ENCODE assay signal across 8 cellular contexts in genomic region chr19:48321622-48322591, GRCh38.
DNase-seq lines count a peak whose midpoint lies in the region; ATAC-seq, FAIRE-seq and TF ChIP-seq lines count a peak whose summit lies in the region.

No MANE protein-coding gene starts in this region.

- H3K27me3 ChIP-seq in HUES6 (ENCODE audit: control insufficient read depth, insufficient read depth, low read length) (no peaks in the 10 kb centered on the region), NT2/D1 (ENCODE audit: insufficient read depth, insufficient read length) (no peaks in the 10 kb centered on the region)

- no peaks in the 10 kb centered on the region for H3K9me3 ChIP-seq in HUES6 (ENCODE audit: control insufficient read depth, insufficient read depth, low read depth, low read length)
- H3K9me3 ChIP-seq in NT2/D1 (ENCODE audit: insufficient read depth, low read length), result no peaks in the 10 kb centered on the region

- H3K4me1 ChIP-seq in HUES6 (ENCODE audit: control insufficient read depth, insufficient read depth, low read length) (peaks cover 29% of the 10 kb centered on the region), NT2/D1 (ENCODE audit: insufficient read depth, insufficient read length) (peaks cover 4% of the 10 kb centered on the region)

- H3K9ac ChIP-seq in HUES6 (ENCODE audit: low read length) (peak overlapping the region; percentile 63), NT2/D1 (ENCODE audit: insufficient read length, low read depth) (peak overlapping the region; percentile 91)

- DNase-seq in D721Med (ENCODE audit: insufficient read length, low spot score), result peak; percentile 86
- peak; percentile 72 for DNase-seq in NT2/D1 (ENCODE audit: low read depth, low spot score)
- DNase-seq in activated CD8-positive, alpha-beta memory T cell treated with anti-CD3 and anti-CD28 coated beads, Interleukin-2, amount 50 U/mL, for 24 hours (ENCODE audit: extremely low read depth), result peak; percentile 87
- peak; percentile 97 for DNase-seq in midbrain (lab: John Stamatoyannopoulos, UW)
- peak; percentile 96 to 99 for DNase-seq in stimulated activated CD8-positive, alpha-beta memory T cell treated with anti-CD3 and anti-CD28 coated beads, Interleukin-15, amount 100 ng/mL, for 4 hours (ENCODE audit: low read depth in 2 of 2)

- FAIRE-seq in D721Med (lab: Jason Lieb, UNC) (no peak), endometrium (lab: Jason Lieb, UNC) (peak; percentile 39)

- peak overlapping the region; percentile 27; the same call in 1 of the 2 replicates for H3K27ac ChIP-seq in HUES6 (ENCODE audit: low read depth, low read length)

- H3K4me3 ChIP-seq in HUES6 (ENCODE audit: low read depth, low read length) (peak overlapping the region; percentile 60), NT2/D1 (ENCODE audit: insufficient read length, low read depth) (peak overlapping the region; percentile 62)

- ATAC-seq in GM21515 (IDR thresholded peaks at IDR 0.05; ENCODE audit: unreplicated experiment), result peak; percentile 56

- TF ChIP-seq CTCF in D721Med (IDR thresholded peaks at IDR 0.05; ENCODE audit: insufficient read depth, missing control alignments), result no peak

- H3K36me3 ChIP-seq in HUES6 (ENCODE audit: control insufficient read depth, insufficient read depth, low read length), result no peaks in the 10 kb centered on the region
- H3K36me3 ChIP-seq in NT2/D1 (ENCODE audit: insufficient read depth, insufficient read length, low read length), result peaks cover under 1% of the 10 kb centered on the region

Comparison
In these comparisons a context has a peak if more than half of its experiments do, and no peak if none do; other contexts are left out.
1. Peak in every context shown above with its lines: DNase-seq, ATAC-seq, H3K4me3 ChIP-seq and H3K27ac ChIP-seq.